Comparison of ENCODE assay signal across 18 cellular contexts in the genomic region with DNA sequence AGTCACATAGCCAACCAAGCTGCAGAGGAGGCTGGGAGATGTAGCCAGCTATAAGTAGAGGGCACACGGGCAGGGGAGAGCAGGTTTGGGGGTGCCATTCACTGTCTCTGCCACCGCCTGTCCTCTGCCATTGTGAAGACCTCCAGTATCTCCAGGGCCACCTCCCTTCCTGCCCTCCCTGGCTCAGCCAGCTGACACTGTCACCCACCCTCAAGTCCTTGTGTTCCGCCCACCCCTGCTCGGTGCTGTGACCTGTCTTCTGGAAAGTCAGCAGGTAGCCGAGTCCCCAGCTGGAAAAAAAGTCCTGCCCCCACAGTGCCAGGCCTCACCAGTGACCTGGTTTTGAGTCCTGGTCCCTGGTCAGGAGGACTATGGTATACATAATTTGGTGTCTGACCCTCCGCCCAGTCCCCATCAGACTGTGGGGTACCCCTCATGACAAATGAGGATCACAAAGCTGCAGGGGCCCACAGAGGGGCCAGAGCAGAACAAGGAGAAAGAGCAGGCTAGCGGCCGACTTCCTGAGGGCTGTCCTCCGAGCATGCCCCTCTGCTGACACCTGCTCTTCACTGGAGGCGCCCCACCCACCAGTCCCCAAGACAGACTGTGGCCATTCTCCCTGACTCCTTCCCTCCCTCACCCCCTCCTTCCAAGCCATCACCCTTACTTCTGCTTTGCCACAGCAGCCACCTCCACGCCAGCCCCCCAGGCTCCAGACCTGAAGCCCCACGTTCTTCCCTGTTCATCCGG. TPM values are rescaled to one million over a fixed set of nuclear protein-coding genes. Genes with fewer than 3 reads are reported as not detected.
A peak's percentile ranks its signal among the peaks of the same experiment; 100 is the strongest.
DNase-seq lines count a peak whose midpoint lies in the region; ATAC-seq, FAIRE-seq and TF ChIP-seq lines count a peak whose summit lies in the region.
"Had no signal": no experiment of that assay in that cellular context is flagged by ENCODE, and none has a peak within 500 bp of the region (broad histone marks: within the 10 kb centered on the region; RNA-seq: fewer than 3 reads in every experiment).

No MANE protein-coding gene starts in this region.

- no peak for TF ChIP-seq CTCF in kidney (IDR thresholded peaks at IDR 0.05; ENCODE audit: borderline replicate concordance, extremely low read depth, insufficient read depth)

- H3K9me3 Mint-ChIP-seq in activated naive CD4-positive, alpha-beta T cell treated with anti-CD3 and anti-CD28 coated beads, Interleukin-2, amount 50 U/mL, for 24 hours: no peaks in the 10 kb centered on the region
- no peaks in the 10 kb centered on the region for H3K9me3 Mint-ChIP-seq in T-cell

- intact Hi-C loops in kidney (cut with DNase I): no loop called here
- intact Hi-C loops in aorta (cut with DNase I): no loop called here

- no peaks in the 10 kb centered on the region for H3K9me3 ChIP-seq in kidney (ENCODE audit: control insufficient read depth in 1 of 2, low read length in 2 of 2)
- peaks cover 5% of the 10 kb centered on the region for H3K9me3 ChIP-seq in aorta (ENCODE audit: control insufficient read depth, low read length)
- H3K9me3 ChIP-seq: MG63 had no signal

- H3K4me3 Mint-ChIP-seq in activated naive CD4-positive, alpha-beta T cell treated with anti-CD3 and anti-CD28 coated beads, Interleukin-2, amount 50 U/mL, for 24 hours: no peak overlapping the region
- H3K4me3 Mint-ChIP-seq in T-cell: no peak overlapping the region

- WGBS in aorta, 2 donors: 75 to 77% methylated on average over 11 to 13 of the region's 13 CpGs

- H3K4me1 Mint-ChIP-seq in activated naive CD4-positive, alpha-beta T cell treated with anti-CD3 and anti-CD28 coated beads, Interleukin-2, amount 50 U/mL, for 24 hours: peaks cover 47% of the 10 kb centered on the region
- peaks cover 19 to 49% (median 23%) of the 10 kb centered on the region in 3 donors for H3K4me1 Mint-ChIP-seq in T-cell

- H3K36me3 ChIP-seq in kidney (ENCODE audit: control insufficient read depth in 1 of 2, insufficient read depth in 2 of 2, low read length in 2 of 2): no peaks in the 10 kb centered on the region
- H3K36me3 ChIP-seq in aorta (ENCODE audit: control insufficient read depth in 1 of 2, insufficient read depth in 2 of 2, low read length in 1 of 2): no peaks in the 10 kb centered on the region
- H3K36me3 ChIP-seq: MG63 had no signal

- no peak overlapping the region for H3K9ac ChIP-seq in kidney (ENCODE audit: low read length in 2 of 2)

- H3K27ac Mint-ChIP-seq in activated naive CD4-positive, alpha-beta T cell treated with anti-CD3 and anti-CD28 coated beads, Interleukin-2, amount 50 U/mL, for 24 hours: peak overlapping the region; percentile 11
- peak overlapping the region; percentile 33 to 41 for H3K27ac Mint-ChIP-seq in T-cell

- no peaks in the 10 kb centered on the region for H3K27me3 ChIP-seq in aorta (ENCODE audit: control insufficient read depth in 1 of 2, insufficient read depth in 2 of 2, low read length in 1 of 2)
- H3K27me3 ChIP-seq: MG63 had no signal

- no peaks in the 10 kb centered on the region for H3K36me3 Mint-ChIP-seq in activated naive CD4-positive, alpha-beta T cell treated with anti-CD3 and anti-CD28 coated beads, Interleukin-2, amount 50 U/mL, for 24 hours
- H3K36me3 Mint-ChIP-seq in T-cell: no peaks in the 10 kb centered on the region

- FAIRE-seq in kidney (lab: Jason Lieb, UNC): no peak

- H3K27me3 Mint-ChIP-seq in activated naive CD4-positive, alpha-beta T cell treated with anti-CD3 and anti-CD28 coated beads, Interleukin-2, amount 50 U/mL, for 24 hours: no peaks in the 10 kb centered on the region
- no peaks in the 10 kb centered on the region for H3K27me3 Mint-ChIP-seq in T-cell

- no peak for ATAC-seq in T-cell (replicated peaks in 1 of 4)
- no peak for ATAC-seq in aorta (ENCODE audit: low FRiP score)

- H3K4me3 ChIP-seq in kidney (ENCODE audit: low read length in 2 of 2): no peak overlapping the region
- no peak overlapping the region for H3K4me3 ChIP-seq in aorta (ENCODE audit: low read length in 2 of 2)
- H3K4me3 ChIP-seq: MG63, PC-9 had no signal

- POLR2A ChIA-PET in T-cell (lab: Charles Lee): no interaction called here

- CTCF ChIA-PET in T-cell (lab: Charles Lee): no interaction called here

- H3K4me1 ChIP-seq in kidney (ENCODE audit: control insufficient read depth in 1 of 2, insufficient read depth in 1 of 2, low read depth in 1 of 2, low read length in 2 of 2) (no peaks in the 10 kb centered on the region), aorta (ENCODE audit: control insufficient read depth in 1 of 2, insufficient read depth in 2 of 2, low read length in 2 of 2) (no peaks in the 10 kb centered on the region)
- H3K4me1 ChIP-seq: Caco-2 had no signal

- DNase-seq in activated naive CD4-positive, alpha-beta T cell treated with Interleukin-2 at 50 U/mL for 16 hours: no peak
- DNase-seq in T-cell (no peak), kidney (peak; percentile 58), aorta (no peak), HuH-7 (ENCODE audit: low spot score) (no peak)
- no peak for DNase-seq in stimulated activated CD4-positive, alpha-beta T cell treated with anti-CD3 and anti-CD28 coated beads, Interleukin-2, amount 100 ng/mL, for 48 hours
- DNase-seq: Caco-2, DMS153, H7, Karpas-422, MG63, NCI-H1092 treated with DMSO at 0.1 percent for 48 hours, NCI-H2081 treated with DMSO at 0.1 percent for 48 hours, NCI-H510A, NCI-H774, PC-9 had no signal

- H3K27ac ChIP-seq in kidney (ENCODE audit: low read depth in 2 of 2, low read length in 2 of 2) (no peak overlapping the region), aorta (ENCODE audit: low read depth in 1 of 2, low read length in 2 of 2) (no peak overlapping the region)
- H3K27ac ChIP-seq: C4-2B, PC-9 had no signal

RNA-seq across cellular contexts. Expression of a gene that starts 7.1 kb away (rescaled TPM):
- total RNA-seq in T-cell (100 to 1,000 TPM in 2 of 5 donors, 10 to 100 TPM in 3; 53.6 to 118 (median 98.1) TPM), kidney (7.6 TPM), aorta (1 to 10 TPM; 2.0 to 4.5 TPM)
- polyA plus RNA-seq in kidney (ENCODE audit: insufficient read depth, low read depth, low replicate concordance) (0.32 TPM), aorta (1 to 10 TPM in 1 of 2 donors, under 1 TPM in 1; 0.23 to 1.3 TPM)
- total RNA-seq: Caco-2 had no signal

RNA-seq across cellular contexts. Expression of a gene that starts 31.2 kb away (rescaled TPM):
- 10 to 100 TPM in 4 of 5 donors, 1 to 10 TPM in 1; 9.0 to 26.4 (median 22.0) TPM for total RNA-seq in T-cell
- 8.0 TPM for total RNA-seq in kidney
- polyA plus RNA-seq in kidney (ENCODE audit: insufficient read depth, low read depth, low replicate concordance): 3.2 TPM
- total RNA-seq in aorta: 1 to 10 TPM; 2.4 to 7.0 TPM
- polyA plus RNA-seq in aorta: 10 to 100 TPM in 1 of 2 donors, 1 to 10 TPM in 1; 3.1 to 11.9 TPM

RNA-seq across cellular contexts. Expression of a gene that starts 47.3 kb away (rescaled TPM):
- total RNA-seq in T-cell (1 to 10 TPM in 3 of 5 donors, under 1 TPM in 2; 0.40 to 1.3 (median 1.1) TPM), kidney (1.4 TPM), aorta (not detected)
- polyA plus RNA-seq in kidney (ENCODE audit: insufficient read depth, low read depth, low replicate concordance) (not detected), aorta (not detected)
- total RNA-seq: H7 had no signal

RNA-seq across cellular contexts. Expression of a gene that starts 55.4 kb away (rescaled TPM):
- total RNA-seq in T-cell (1 to 10 TPM; 4.6 to 8.7 (median 5.3) TPM), kidney (0.13 TPM), aorta (not detected)
- polyA plus RNA-seq in kidney (ENCODE audit: insufficient read depth, low read depth, low replicate concordance) (0.56 TPM), aorta (not detected)
- total RNA-seq: Caco-2, PC-9 had no signal
